ENCODE assay signal across 8 cellular contexts in genomic region chr3:98731720-98732238, GRCh38. TPM values are rescaled to one million over a fixed set of nuclear protein-coding genes. Genes with fewer than 3 reads are reported as not detected.
A peak's percentile ranks its signal among the peaks of the same experiment; 100 is the strongest.
DNase-seq lines count a peak whose midpoint lies in the region; ATAC-seq and TF ChIP-seq lines count a peak whose summit lies in the region.

No MANE protein-coding gene starts in this region.

- 1 to 9% methylated on average over 9 of the region's 9 CpGs for WGBS in esophagus squamous epithelium, 2 donors
- 8 to 13% (median 10%) methylated on average over 9 of the region's 9 CpGs for WGBS in ovary, 3 donors

- H3K27me3 ChIP-seq in SJSA1 (replicated peaks) = peaks cover 69% of the 10 kb centered on the region
- peaks cover 0 to 13% (median 0%) of the 10 kb centered on the region in 4 donors for H3K27me3 ChIP-seq in esophagus squamous epithelium
- no peaks in the 10 kb centered on the region for H3K27me3 ChIP-seq in ovary
- H3K27me3 ChIP-seq in foreskin keratinocyte = no peaks in the 10 kb centered on the region

- TF ChIP-seq EP300 in ovary (IDR thresholded peaks at IDR 0.05) = no peak

- H3K4me3 ChIP-seq in GM08714 (ENCODE audit: low read length) = peak overlapping the region; percentile 93
- H3K4me3 ChIP-seq in SJSA1 = peak overlapping the region; percentile 39
- H3K4me3 ChIP-seq in esophagus squamous epithelium = peak overlapping the region; percentile 70 to 88 (median 84)
- peak overlapping the region; percentile 66 for H3K4me3 ChIP-seq in ovary

- peak in 1 of 2 experiments; percentile 7 for DNase-seq in SJSA1 (ENCODE audit: low read depth in 1 of 2, low spot score in 2 of 2)
- no peak for DNase-seq in esophagus squamous epithelium (lab: John Stamatoyannopoulos, UW)
- no peak for DNase-seq in ovary
- DNase-seq in COR-L47 (lab: John Stamatoyannopoulos, UW) = no peak
- DNase-seq in foreskin keratinocyte = no peak

- TF ChIP-seq CTCF in esophagus squamous epithelium (IDR thresholded peaks at IDR 0.05) = no peak
- no peak for TF ChIP-seq CTCF in ovary (IDR thresholded peaks at IDR 0.05)
- TF ChIP-seq CTCF in foreskin keratinocyte (conservative IDR thresholded peaks at IDR 0.05) = no peak

- H3K36me3 ChIP-seq in SJSA1 (no peaks in the 10 kb centered on the region), esophagus squamous epithelium (no peaks in the 10 kb centered on the region), ovary (no peaks in the 10 kb centered on the region)

- no peak for ATAC-seq in GM18519 (IDR thresholded peaks at IDR 0.05; ENCODE audit: low FRiP score, unreplicated experiment)
- no peak for ATAC-seq in foreskin keratinocyte
- ATAC-seq in GM21367 (IDR thresholded peaks at IDR 0.05; ENCODE audit: unreplicated experiment) = no peak

- TF ChIP-seq POLR2A in esophagus squamous epithelium (IDR thresholded peaks at IDR 0.05) = no peak
- no peak for TF ChIP-seq POLR2A in ovary (IDR thresholded peaks at IDR 0.05)

- H3K27ac ChIP-seq in SJSA1 (no peak overlapping the region), esophagus squamous epithelium (peak overlapping the region; percentile 74 to 83 (median 75)), ovary (no peak overlapping the region), foreskin keratinocyte (no peak overlapping the region)

- peaks cover 16% of the 10 kb centered on the region for H3K4me1 ChIP-seq in SJSA1 (replicated peaks)
- peaks cover 0 to 26% (median 6%) of the 10 kb centered on the region in 3 donors for H3K4me1 ChIP-seq in esophagus squamous epithelium
- H3K4me1 ChIP-seq in ovary (ENCODE audit: insufficient read depth) = peaks cover 2% of the 10 kb centered on the region
- H3K4me1 ChIP-seq in foreskin keratinocyte = peaks cover 8% of the 10 kb centered on the region

- no peaks in the 10 kb centered on the region for H3K9me3 ChIP-seq in SJSA1 (replicated peaks)
- H3K9me3 ChIP-seq in esophagus squamous epithelium = no peaks in the 10 kb centered on the region
- no peaks in the 10 kb centered on the region for H3K9me3 ChIP-seq in ovary

- intact Hi-C loops in esophagus squamous epithelium (cut with DNase I) = no loop called here
- intact Hi-C loops in ovary (cut with DNase I) = no loop called here

RNA-seq across cellular contexts. Expression of gene ST3GAL6, which starts 31.4 kb away (rescaled TPM):
- not detected in 2 replicates for total RNA-seq in SJSA1 (2014; rRNA removed; shearing (Covaris generic))
- total RNA-seq in esophagus squamous epithelium (1 to 10 TPM; 3.9 to 5.3 (median 4.4) TPM), ovary (10 to 100 TPM in 2 of 7 donors, 1 to 10 TPM in 5; 1.9 to 16.7 (median 3.7) TPM), foreskin keratinocyte (1.4 and 2.1 TPM in 2 replicates)
- polyA plus RNA-seq in ovary (1 to 10 TPM; 2.0 to 4.4 TPM), foreskin keratinocyte (0.99 and 1.3 TPM in 2 replicates)

Comparison
In these comparisons a context has a peak if more than half of its experiments do, and no peak if none do; other contexts are left out.
1. H3K4me3 ChIP-seq: peak in every context shown above with its lines; median percentile 93 in GM08714; 84 in esophagus squamous epithelium; 66 in ovary; 39 in SJSA1.
2. H3K27ac ChIP-seq: peak in esophagus squamous epithelium (4 of 4); none in SJSA1 (single experiment), ovary (0 of 2) and foreskin keratinocyte (single experiment).